21 cellular contexts compared by ENCODE assay signal in the genomic region with DNA sequence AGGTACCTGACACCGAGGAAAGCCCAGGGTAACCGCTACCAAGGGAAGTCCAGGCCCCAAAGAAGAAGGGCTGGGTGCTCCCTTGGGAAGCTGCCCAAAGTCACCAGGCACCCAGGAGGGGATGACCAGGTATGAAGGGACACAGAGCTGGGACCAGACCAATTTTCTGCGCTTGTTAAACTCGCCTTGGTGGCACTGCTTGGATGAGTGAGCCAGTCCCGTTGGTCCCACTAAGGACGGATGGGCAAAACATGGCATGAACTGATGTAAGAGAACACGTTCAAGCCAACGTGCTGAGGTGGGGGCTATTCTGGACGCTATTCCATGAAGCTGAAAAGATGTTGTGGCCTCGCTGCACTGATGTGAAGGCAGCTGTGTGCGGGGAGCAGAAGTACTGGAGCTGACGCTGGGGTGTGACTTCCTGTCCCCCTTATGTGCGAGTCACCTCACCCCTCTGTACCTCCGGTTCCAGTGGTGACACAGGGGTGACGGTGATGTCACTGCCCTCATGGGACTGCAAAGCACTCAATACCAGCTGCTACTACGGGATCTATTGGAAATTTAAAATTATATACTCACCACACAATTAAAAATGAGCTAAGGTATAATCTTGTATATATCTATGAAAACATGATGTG.
"Had no signal": no experiment of that assay in that cellular context is flagged by ENCODE, and none has a peak within 500 bp of the region (broad histone marks: within the 10 kb centered on the region; RNA-seq: fewer than 3 reads in every experiment).

No MANE protein-coding gene starts in this region.

- H3K27me3 Mint-ChIP-seq: activated CD4-positive, alpha-beta T cell treated with anti-CD3 and anti-CD28 coated beads for 36 hours; dendritic cell treated with granulocyte-macrophage colony-stimulating factor and Interleukin-4, amounts not matched to agents 40 ng/mL and 50 ng/mL, for 4 days had no signal

- H3K4me3 ChIP-seq: heart left ventricle, lung, ovary, prostate gland, tibial artery had no signal

- H3K27ac Mint-ChIP-seq: activated CD4-positive, alpha-beta T cell treated with anti-CD3 and anti-CD28 coated beads for 36 hours; activated naive CD4-positive, alpha-beta T cell treated with anti-CD3 and anti-CD28 coated beads, Interleukin-2, amount 10 ng/mL, durations not matched to agents 7 days and 5 days; dendritic cell treated with granulocyte-macrophage colony-stimulating factor and Interleukin-4, amounts not matched to agents 40 ng/mL and 50 ng/mL, for 4 days; naive thymus-derived CD8-positive, alpha-beta T cell; T-helper 1 cell treated with Interleukin-12 subunit alpha and Interleukin-12 subunit beta and Interleukin-4 antibody, amounts not matched to agents 30 μg/mL and 1 μg/mL, for 36 hours had no signal

- H3K4me3 Mint-ChIP-seq: activated CD4-positive, alpha-beta T cell treated with anti-CD3 and anti-CD28 coated beads for 36 hours; activated naive CD4-positive, alpha-beta T cell treated with anti-CD3 and anti-CD28 coated beads, Interleukin-2, amount 10 ng/mL, durations not matched to agents 7 days and 5 days; brain; dendritic cell treated with granulocyte-macrophage colony-stimulating factor and Interleukin-4, amounts not matched to agents 40 ng/mL and 50 ng/mL, for 4 days; naive thymus-derived CD8-positive, alpha-beta T cell; T-helper 1 cell treated with Interleukin-12 subunit alpha and Interleukin-12 subunit beta and Interleukin-4 antibody, amounts not matched to agents 30 μg/mL and 1 μg/mL, for 36 hours; WTC11 had no signal

- DNase-seq: activated CD4-positive, alpha-beta T cell treated with anti-CD3 and anti-CD28 coated beads for 36 hours; activated CD4-positive, alpha-beta T cell treated with anti-CD3 and anti-CD28 coated beads, Interleukin-2, amount 50 U/mL, for 4 hours; activated effector memory CD4-positive, alpha-beta T cell treated with anti-CD3 and anti-CD28 coated beads, Interleukin-2, amount 50 U/mL, for 16 hours; activated naive CD4-positive, alpha-beta T cell treated with anti-CD3 and anti-CD28 coated beads, Interleukin-2, amount 10 ng/mL, durations not matched to agents 7 days and 5 days; activated T-cell treated with anti-CD3 and anti-CD28 coated beads for 4 hours; effector memory CD4-positive, alpha-beta T cell; heart left ventricle; kidney; naive thymus-derived CD8-positive, alpha-beta T cell; ovary; stimulated activated CD4-positive, alpha-beta T cell treated with anti-CD3 and anti-CD28 coated beads, Interleukin-4, amount 100 ng/mL, for 1 hour; stimulated activated naive CD4-positive, alpha-beta T cell treated with Interleukin-2 at 50 U/mL for 16 hours; T1000; tibial artery had no signal

- H3K9me3 ChIP-seq: heart left ventricle, neutrophil, ovary, prostate gland, tibial artery had no signal

- H3K9me3 Mint-ChIP-seq: activated naive CD4-positive, alpha-beta T cell treated with anti-CD3 and anti-CD28 coated beads, Interleukin-2, amount 10 ng/mL, durations not matched to agents 7 days and 5 days; dendritic cell treated with granulocyte-macrophage colony-stimulating factor and Interleukin-4, amounts not matched to agents 40 ng/mL and 50 ng/mL, for 4 days; naive thymus-derived CD8-positive, alpha-beta T cell; T-helper 1 cell treated with Interleukin-12 subunit alpha and Interleukin-12 subunit beta and Interleukin-4 antibody, amounts not matched to agents 30 μg/mL and 1 μg/mL, for 36 hours had no signal

- H3K4me1 ChIP-seq: prostate gland, tibial artery had no signal

- H3K4me1 Mint-ChIP-seq: activated CD4-positive, alpha-beta T cell treated with anti-CD3 and anti-CD28 coated beads for 36 hours; activated naive CD4-positive, alpha-beta T cell treated with anti-CD3 and anti-CD28 coated beads, Interleukin-2, amount 10 ng/mL, durations not matched to agents 7 days and 5 days had no signal

- ATAC-seq: activated CD4-positive, alpha-beta T cell treated with anti-CD3 and anti-CD28 coated beads for 36 hours; heart left ventricle; naive thymus-derived CD8-positive, alpha-beta T cell; WTC11 had no signal

- H3K36me3 ChIP-seq: heart left ventricle, neutrophil, ovary, prostate gland, tibial artery had no signal

- H3K36me3 Mint-ChIP-seq: activated naive CD4-positive, alpha-beta T cell treated with anti-CD3 and anti-CD28 coated beads, Interleukin-2, amount 10 ng/mL, durations not matched to agents 7 days and 5 days; brain; naive thymus-derived CD8-positive, alpha-beta T cell; WTC11 had no signal

- H3K27me3 ChIP-seq: heart left ventricle, neutrophil, ovary, tibial artery had no signal

- H3K27ac ChIP-seq: heart left ventricle, neutrophil, ovary, prostate gland, tibial artery had no signal
